In the genomic region with DNA sequence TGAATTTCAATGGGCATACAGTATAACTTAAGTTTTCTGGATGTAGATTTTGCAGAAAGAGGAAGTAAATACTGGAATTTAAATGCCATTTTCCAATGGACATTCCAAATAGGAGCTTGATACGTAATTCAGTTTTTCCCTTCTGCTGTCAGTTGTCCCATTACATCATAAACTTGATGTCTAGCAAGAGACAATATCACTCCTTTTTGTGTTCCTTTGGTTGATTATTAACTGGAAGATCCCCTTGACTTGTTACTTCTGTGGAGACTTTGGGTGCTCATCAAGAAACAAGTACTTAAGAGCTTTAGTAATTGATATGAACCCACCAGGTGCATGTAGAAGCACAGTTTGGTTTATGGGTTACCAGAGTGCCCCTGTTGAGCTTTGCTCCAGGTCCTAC, we compare ENCODE assay signal across 19 cellular contexts.
DNase-seq lines count a peak whose midpoint lies in the region; ATAC-seq, FAIRE-seq and TF ChIP-seq lines count a peak whose summit lies in the region.
"Had no signal": no experiment of that assay in that cellular context is flagged by ENCODE, and none has a peak within 500 bp of the region (broad histone marks: within the 10 kb centered on the region; RNA-seq: fewer than 3 reads in every experiment).

No MANE protein-coding gene starts in this region.

- SMC1A ChIA-PET in GM12878 (lab: Charles Lee; ENCODE audit: uncharacterized antibody, unreplicated experiment) = interaction anchor here (1.1 to 6.4 kb wide), 17 partner anchors 9 to 109 kb away, joined by 3 to 48 read pairs (median 6); no protein-coding TSS in a partner anchor

- TF ChIP-seq EP300 in GM12878 (IDR thresholded peaks at IDR 0.05; ENCODE audit: borderline replicate concordance in 1 of 2, control insufficient read depth in 1 of 2, low read depth in 2 of 2, low read length in 2 of 2) = no peak
- no peak for TF ChIP-seq EP300 in esophagus muscularis mucosa (IDR thresholded peaks at IDR 0.05)

- H3K27me3 ChIP-seq in GM12878 (replicated peaks in 1 of 2; ENCODE audit: control insufficient read depth in 2 of 2, insufficient read depth in 2 of 2, low read length in 1 of 2) (no peaks in the 10 kb centered on the region), esophagus muscularis mucosa (no peaks in the 10 kb centered on the region)
- H3K27me3 ChIP-seq: BLaER1, breast epithelium had no signal

- in situ Hi-C loops in GM12878 (cut with MboI) = no loop called here

- H3K79me2 ChIP-seq in GM12878 (ENCODE audit: control insufficient read depth, insufficient read depth, low read length) = peaks cover 44% of the 10 kb centered on the region

- RAD21 ChIA-PET in GM12878 (lab: Charles Lee; ENCODE audit: unreplicated experiment) = interaction anchor here (0.9 to 2.2 kb wide), 12 partner anchors 9 to 98 kb away, joined by 3 to 13 read pairs (median 4); no protein-coding TSS in a partner anchor

- no peak overlapping the region for H2AFZ ChIP-seq in GM12878 (ENCODE audit: control insufficient read depth, low read depth, low read length)

- H3K9me3 ChIP-seq in GM12878 (replicated peaks; ENCODE audit: control insufficient read depth, insufficient read depth, low read length) (no peaks in the 10 kb centered on the region; the same call in 1 of the 3 replicates), esophagus muscularis mucosa (no peaks in the 10 kb centered on the region)
- H3K9me3 ChIP-seq: breast epithelium, thoracic aorta had no signal

- H3K27ac ChIP-seq in GM12878 (ENCODE audit: control insufficient read depth, insufficient read depth) (no peak overlapping the region), esophagus muscularis mucosa (replicated peaks in 1 of 4) (no peak overlapping the region)
- H3K27ac ChIP-seq: BLaER1, breast epithelium had no signal

- H3K4me1 ChIP-seq in GM12878 (ENCODE audit: control insufficient read depth, insufficient read depth, low read length) (peaks cover 18% of the 10 kb centered on the region), esophagus muscularis mucosa (peaks cover 11 to 30% (median 20%) of the 10 kb centered on the region in 4 donors)

- TF ChIP-seq RAD21 in GM12878 (IDR thresholded peaks at IDR 0.05; ENCODE audit: insufficient read depth, low read depth, low read length) = no peak

- WGBS in GM12878 (ENCODE audit: insufficient coverage, insufficient replicate concordance, low lambda C conversion rate, missing lambda C conversion rate) = 94% methylated on average over 1 of the region's 1 CpG
- 73% methylated on average over 1 of the region's 1 CpG for WGBS in esophagus muscularis mucosa

- BruUV-seq in GM12878 (replicated peaks; lab: Mats Ljungman, UMichigan) = no TSS peak

- POLR2A ChIA-PET in GM12878 (lab: Charles Lee) = interaction anchor here (0.6 to 1.6 kb wide), 11 partner anchors 9 to 137 kb away, joined by 3 to 10 read pairs (median 4); no protein-coding TSS in a partner anchor

- no peak for TF ChIP-seq POLR2A in GM12878 (IDR thresholded peaks at IDR 0.05; ENCODE audit: low read depth, low read length)
- no peak for TF ChIP-seq POLR2A in esophagus muscularis mucosa (IDR thresholded peaks at IDR 0.05; ENCODE audit: low read depth)

- CTCF ChIA-PET in GM12878 (lab: Yijun Ruan, JAX) = interaction anchor here (0.8 to 2.5 kb wide), 13 partner anchors 9 to 140 kb away, joined by 3 to 12 read pairs (median 4); no protein-coding TSS in a partner anchor

- no peaks in the 10 kb centered on the region for H4K20me1 ChIP-seq in GM12878 (ENCODE audit: control insufficient read depth, insufficient read depth)
- H4K20me1 ChIP-seq: BLaER1 had no signal

- H3K4me3 ChIP-seq in GM12878 (no peak overlapping the region), esophagus muscularis mucosa (no peak overlapping the region)
- H3K4me3 ChIP-seq: BLaER1, breast epithelium had no signal

- FAIRE-seq in GM18507 (lab: Jason Lieb, UNC) (peak; percentile 67), GM12878 (lab: Jason Lieb, UNC) (no peak), D721Med (lab: Jason Lieb, UNC) (no peak)

- peak; percentile 5 for DNase-seq in GM18507 (ENCODE audit: extremely low spot score, insufficient read length, low read depth)
- peak; percentile 35 for DNase-seq in GM12878 (ENCODE audit: low read depth, low spot score)
- DNase-seq in activated CD8-positive, alpha-beta memory T cell treated with anti-CD3 and anti-CD28 coated beads for 24 hours = no peak
- DNase-seq in activated T-cell treated with anti-CD3 and anti-CD28 coated beads, Interleukin-2, amount 50 U/mL, for 48 hours = no peak
- DNase-seq in D721Med (ENCODE audit: insufficient read length, low spot score) = no peak
- no peak for DNase-seq in esophagus muscularis mucosa (ENCODE audit: extremely low spot score)
- DNase-seq: activated CD4-positive, CD25-positive, alpha-beta regulatory T cell treated with anti-CD3 and anti-CD28 coated beads, Interleukin-2, amount 50 U/mL, for 72 hours; activated CD8-positive, alpha-beta memory T cell treated with anti-CD3 and anti-CD28 coated beads, Interleukin-2, amount 50 U/mL, for 48 hours; activated naive CD4-positive, alpha-beta T cell treated with anti-CD3 and anti-CD28 coated beads, Interleukin-2, amount 50 U/mL, for 16 hours; IMR-90; naive thymus-derived CD8-positive, alpha-beta T cell; NCI-H1048; T-helper 17 cell had no signal

- peaks cover 0 to 4% of the 10 kb centered on the region in 2 experiments; a peak in 1 of 4 replicates for H3K36me3 ChIP-seq in GM12878 (ENCODE audit: control insufficient read depth in 2 of 2, insufficient read depth in 2 of 2, low read length in 1 of 2)
- no peaks in the 10 kb centered on the region for H3K36me3 ChIP-seq in esophagus muscularis mucosa
- H3K36me3 ChIP-seq: BLaER1, breast epithelium, thoracic aorta had no signal

- no peak overlapping the region for H3K9ac ChIP-seq in GM12878 (ENCODE audit: control insufficient read depth, insufficient read depth, low read length)
- H3K9ac ChIP-seq: BLaER1 had no signal

- intact Hi-C loops in GM12878 (cut with micrococcal nuclease; ENCODE audit: unreplicated experiment) = no loop called here
- intact Hi-C loops in esophagus muscularis mucosa (cut with DNase I) = no loop called here

- H3K4me2 ChIP-seq in GM12878 (ENCODE audit: control insufficient read depth, insufficient read depth) = no peak overlapping the region
- H3K4me2 ChIP-seq: BLaER1 had no signal

- TF ChIP-seq CTCF in GM12878 (IDR thresholded peaks at IDR 0.05 in 2 of 3, conservative IDR thresholded peaks at IDR 0.05 in 1 of 3; ENCODE audit: control insufficient read depth in 2 of 3, extremely low read depth in 1 of 3, insufficient read depth in 1 of 3, low read depth in 3 of 3, low read length in 3 of 3) = no peak
- TF ChIP-seq CTCF in D721Med (IDR thresholded peaks at IDR 0.05; ENCODE audit: insufficient read depth, missing control alignments) = no peak
- no peak for TF ChIP-seq CTCF in esophagus muscularis mucosa (IDR thresholded peaks at IDR 0.05)

- ATAC-seq in GM19463 (IDR thresholded peaks at IDR 0.05; ENCODE audit: unreplicated experiment) (peak; percentile 79), HG03354 (IDR thresholded peaks at IDR 0.05; ENCODE audit: poor library complexity, severe bottlenecking, unreplicated experiment) (peak; percentile 61), GM12878 (peak; percentile 68)
- ATAC-seq: HCT116; naive thymus-derived CD8-positive, alpha-beta T cell had no signal

TF ChIP-seq in GM12878, 131 proteins besides CTCF, POLR2A, EP300 and RAD21 (continues in another document):
- no peak for TF ChIP-seq SUZ12 (IDR thresholded peaks at IDR 0.05; ENCODE audit: unreplicated experiment)
- TF ChIP-seq, protein P1, sequence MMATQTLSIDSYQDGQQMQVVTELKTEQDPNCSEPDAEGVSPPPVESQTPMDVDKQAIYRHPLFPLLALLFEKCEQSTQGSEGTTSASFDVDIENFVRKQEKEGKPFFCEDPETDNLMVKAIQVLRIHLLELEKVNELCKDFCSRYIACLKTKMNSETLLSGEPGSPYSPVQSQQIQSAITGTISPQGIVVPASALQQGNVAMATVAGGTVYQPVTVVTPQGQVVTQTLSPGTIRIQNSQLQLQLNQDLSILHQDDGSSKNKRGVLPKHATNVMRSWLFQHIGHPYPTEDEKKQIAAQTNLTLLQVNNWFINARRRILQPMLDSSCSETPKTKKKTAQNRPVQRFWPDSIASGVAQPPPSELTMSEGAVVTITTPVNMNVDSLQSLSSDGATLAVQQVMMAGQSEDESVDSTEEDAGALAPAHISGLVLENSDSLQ (IDR thresholded peaks at IDR 0.05) = 0 out of 2 replicates have a peak, but pooled peaks have one; percentile 9
- no peak for TF ChIP-seq GABPA (IDR thresholded peaks at IDR 0.05; ENCODE audit: low read depth)
- TF ChIP-seq EED (IDR thresholded peaks at IDR 0.05; ENCODE audit: low read depth) = no peak
- TF ChIP-seq, protein P2, sequence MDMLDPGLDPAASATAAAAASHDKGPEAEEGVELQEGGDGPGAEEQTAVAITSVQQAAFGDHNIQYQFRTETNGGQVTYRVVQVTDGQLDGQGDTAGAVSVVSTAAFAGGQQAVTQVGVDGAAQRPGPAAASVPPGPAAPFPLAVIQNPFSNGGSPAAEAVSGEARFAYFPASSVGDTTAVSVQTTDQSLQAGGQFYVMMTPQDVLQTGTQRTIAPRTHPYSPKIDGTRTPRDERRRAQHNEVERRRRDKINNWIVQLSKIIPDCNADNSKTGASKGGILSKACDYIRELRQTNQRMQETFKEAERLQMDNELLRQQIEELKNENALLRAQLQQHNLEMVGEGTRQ (IDR thresholded peaks at IDR 0.05; ENCODE audit: borderline replicate concordance, low read depth, low read length) = no peak
- TF ChIP-seq KAT2A (conservative IDR thresholded peaks at IDR 0.05; ENCODE audit: control insufficient read depth, low read depth, low read length) = no peak
- TF ChIP-seq IKZF2 (IDR thresholded peaks at IDR 0.05) = peak; percentile 84 to 86; a peak in 3 of 4 replicates
- TF ChIP-seq POU2F2 (IDR thresholded peaks at IDR 0.05; ENCODE audit: borderline replicate concordance, low read depth, low read length) = no peak
- TF ChIP-seq IKZF1 (conservative IDR thresholded peaks at IDR 0.05) = peak; percentile 87
- no peak for TF ChIP-seq MEF2B (IDR thresholded peaks at IDR 0.05; ENCODE audit: partially characterized antibody, poor library complexity, severe bottlenecking)
- no peak for TF ChIP-seq YBX1 (IDR thresholded peaks at IDR 0.05)
- TF ChIP-seq SREBF1 (IDR thresholded peaks at IDR 0.05; ENCODE audit: low read length) = no peak
- TF ChIP-seq ZNF207 (IDR thresholded peaks at IDR 0.05; ENCODE audit: borderline replicate concordance) = no peak
- no peak for TF ChIP-seq ASH2L (IDR thresholded peaks at IDR 0.05; ENCODE audit: borderline replicate concordance, low read depth)

Comparison
In these comparisons a context has a peak if more than half of its experiments do, and no peak if none do; other contexts are left out.
1. DNase-seq: peak in GM18507 (single experiment) and GM12878 (single experiment); none in activated CD8-positive, alpha-beta memory T cell treated with anti-CD3 and anti-CD28 coated beads for 24 hours (single experiment), activated T-cell treated with anti-CD3 and anti-CD28 coated beads, Interleukin-2, amount 50 U/mL, for 48 hours (0 of 2), D721Med (single experiment) and esophagus muscularis mucosa (single experiment).
2. Peak in every context shown above with its lines, with median percentiles within 50 percentile points of each other: ATAC-seq.